Comparison of ENCODE assay signal across 11 cellular contexts in the genomic region with DNA sequence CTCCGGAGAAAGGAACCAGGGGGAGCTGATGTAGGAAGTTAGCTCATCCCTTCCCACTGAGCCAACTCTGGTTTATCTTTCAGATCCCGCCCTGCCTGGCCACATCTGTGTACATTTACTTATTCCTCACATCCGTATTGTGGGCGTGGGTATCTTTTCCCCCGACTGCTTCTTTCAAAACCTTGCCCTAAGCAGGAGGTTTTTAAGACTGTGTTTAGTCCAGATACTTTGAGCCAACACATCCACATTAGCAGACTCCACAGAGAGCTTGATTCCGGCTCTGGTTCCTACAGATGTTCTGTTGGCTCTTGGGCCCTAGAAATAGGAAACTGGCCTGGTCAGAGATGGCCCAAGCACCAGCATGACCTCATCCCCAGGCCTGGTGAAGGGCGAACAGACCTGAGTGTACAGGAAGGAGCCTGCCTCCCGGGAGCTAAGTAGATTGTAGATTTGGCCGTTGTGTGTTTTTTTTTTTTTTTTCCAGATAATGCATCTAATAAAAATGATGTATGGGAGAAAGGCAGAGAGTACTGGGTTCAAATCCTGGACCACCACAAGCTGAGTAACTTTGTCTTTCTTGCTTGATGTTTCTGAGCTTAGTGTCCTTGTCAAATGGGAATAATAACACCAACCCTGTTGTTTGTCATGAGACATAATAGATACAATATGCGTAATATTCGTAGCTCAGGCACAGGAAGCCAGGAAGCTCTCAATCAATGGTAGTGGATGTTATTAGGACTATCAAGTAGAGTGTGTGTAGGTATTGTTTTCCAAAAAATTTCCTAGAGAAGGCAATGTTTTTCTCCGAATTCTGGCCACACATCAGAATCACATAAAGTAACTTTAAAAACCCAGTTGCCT.
DNase-seq lines count a peak whose midpoint lies in the region; ATAC-seq and TF ChIP-seq lines count a peak whose summit lies in the region.
"Had no signal": no experiment of that assay in that cellular context is flagged by ENCODE, and none has a peak within 500 bp of the region (broad histone marks: within the 10 kb centered on the region; RNA-seq: fewer than 3 reads in every experiment).

No MANE protein-coding gene starts in this region.

- no peak overlapping the region for H3K56ac ChIP-seq in IMR-90 (ENCODE audit: extremely low read depth, insufficient read depth, low read length)

- peaks cover 5 to 6% of the 10 kb centered on the region in 2 experiments; a peak in 1 of 4 replicates for H3K79me1 ChIP-seq in IMR-90 (ENCODE audit: low read depth in 1 of 2, low read length in 2 of 2)

- peak overlapping the region; percentile 93 for H2AFZ ChIP-seq in ACC112 (ENCODE audit: low read length, unreplicated experiment)
- H2AFZ ChIP-seq in IMR-90 (replicated peaks; ENCODE audit: low read length, poor library complexity), result no peak overlapping the region

- no peak overlapping the region for H3K18ac ChIP-seq in IMR-90 (ENCODE audit: low read depth, low read length)

- H3K4me1 ChIP-seq in ACC112 (ENCODE audit: control insufficient read depth, insufficient read depth, low read length, unreplicated experiment) (peaks cover 44% of the 10 kb centered on the region), IMR-90 (ENCODE audit: control insufficient read depth, insufficient read depth, low read length) (no peaks in the 10 kb centered on the region; the same call in 1 of the 2 replicates)

- no peak overlapping the region; a peak in 1 of 4 replicates for H4K8ac ChIP-seq in IMR-90 (ENCODE audit: low read depth in 2 of 2, low read length in 2 of 2)

- H3K79me2 ChIP-seq in ACC112 (ENCODE audit: control insufficient read depth, insufficient read depth, low read length, unreplicated experiment), result no peaks in the 10 kb centered on the region

- H3K36me3 ChIP-seq in ACC112 (ENCODE audit: insufficient read depth, low read length) (no peaks in the 10 kb centered on the region), IMR-90 (ENCODE audit: control insufficient read depth, insufficient read depth, low read length) (no peaks in the 10 kb centered on the region)

- no peak overlapping the region for H3K23ac ChIP-seq in IMR-90 (ENCODE audit: low read depth, low read length)

- no peak overlapping the region for H4K91ac ChIP-seq in IMR-90 (ENCODE audit: insufficient read depth, low read depth, low read length)

- H4K20me1 ChIP-seq in IMR-90 (ENCODE audit: insufficient read depth, low read length), result peaks cover 5% of the 10 kb centered on the region; the same call in 1 of the 2 replicates

- no peak for TF ChIP-seq CTCF in IMR-90 (conservative IDR thresholded peaks at IDR 0.05; ENCODE audit: low read depth, low read length)
- TF ChIP-seq CTCF in fibroblast of the aortic adventitia (IDR thresholded peaks at IDR 0.05; ENCODE audit: insufficient read depth, low read length), result no peak
- TF ChIP-seq CTCF in nephron (IDR thresholded peaks at IDR 0.05; ENCODE audit: unreplicated experiment in 3 of 3), result no peak

- peaks cover 23% of the 10 kb centered on the region for H3K4me1 Mint-ChIP-seq in nephron

- CTCF ChIA-PET in IMR-90 (lab: Yijun Ruan, JAX), result interaction anchor here (0.8 to 1.2 kb wide), 3 partner anchors 9 to 35 kb away, joined by 3 to 7 read pairs (median 3); no protein-coding TSS in a partner anchor

- ATAC-seq in IMR-90 (ENCODE audit: low read depth) (peak; percentile 92), HG02885 (IDR thresholded peaks at IDR 0.05; ENCODE audit: poor library complexity, unreplicated experiment) (no peak), GM21619 (IDR thresholded peaks at IDR 0.05; ENCODE audit: unreplicated experiment) (no peak)

- H2BK15ac ChIP-seq in IMR-90 (ENCODE audit: low read depth, low read length), result no peak overlapping the region

- in situ Hi-C loops in IMR-90 (cut with MboI; ENCODE audit: low sequenced_read_pairs), result no loop called here

- peak overlapping the region; percentile 75 for H3K27ac ChIP-seq in ACC112 (ENCODE audit: low read depth, low read length)
- H3K27ac ChIP-seq in IMR-90 (ENCODE audit: insufficient read depth, low read length), result no peak overlapping the region

- no peak overlapping the region for H2BK120ac ChIP-seq in IMR-90 (ENCODE audit: low read depth, low read length)

- no peak overlapping the region for H3K4me3 Mint-ChIP-seq in nephron

- H3K4me3 ChIP-seq in ACC112 (ENCODE audit: low read depth, low read length) (peak overlapping the region; percentile 46; the same call in 1 of the 2 replicates), IMR-90 (ENCODE audit: insufficient read depth, low read depth, low read length) (no peak overlapping the region), fibroblast of the aortic adventitia (ENCODE audit: low read depth, low read length) (no peak overlapping the region)

- peaks cover 6% of the 10 kb centered on the region for H3K27me3 Mint-ChIP-seq in nephron (ENCODE audit: low read depth)

- no peak overlapping the region; the same call in 1 of the 2 replicates for H2BK20ac ChIP-seq in IMR-90 (ENCODE audit: low read depth, low read length)

- no peak overlapping the region for H2AK9ac ChIP-seq in IMR-90 (replicated peaks; ENCODE audit: low read depth, low read length, poor library complexity)

- no peak overlapping the region for H4K5ac ChIP-seq in IMR-90 (ENCODE audit: low read depth, low read length)

- peaks cover 4% of the 10 kb centered on the region for H3K36me3 Mint-ChIP-seq in nephron (ENCODE audit: low read depth)

- no peaks in the 10 kb centered on the region; the same call in 1 of the 2 replicates for H3K9me3 ChIP-seq in IMR-90 (ENCODE audit: control insufficient read depth, insufficient read depth, low read length)

- no TSS peak for BruUV-seq in IMR-90 (replicated peaks; lab: Mats Ljungman, UMichigan)

- H3K9ac ChIP-seq in IMR-90 (ENCODE audit: low read depth, low read length), result no peak overlapping the region

- no CpG with 5 or more reads among the region's 12 CpGs for WGBS in IMR-90 (ENCODE audit: extremely low coverage in 2 of 2, insufficient read length in 1 of 2), 2 experiments

- dilution Hi-C loops in IMR-90 (cut with HindIII; ENCODE audit: low sequenced_read_pairs, unreplicated experiment), result no loop called here

- H3K4me2 ChIP-seq in IMR-90 (ENCODE audit: low read depth, low read length), result no peak overlapping the region

- peak overlapping the region in 2 of 3 experiments; percentile 66 to 76 for H3K27ac Mint-ChIP-seq in nephron

- H3K9me3 Mint-ChIP-seq in nephron, result peaks cover 8% of the 10 kb centered on the region

- intact Hi-C loops in IMR-90 (cut with micrococcal nuclease), result no loop called here

- no peak overlapping the region for H2AK5ac ChIP-seq in IMR-90 (ENCODE audit: low read depth, low read length)

- TF ChIP-seq RAD21 in IMR-90 (IDR thresholded peaks at IDR 0.05; ENCODE audit: low read length), result no peak

- no peak overlapping the region for H2BK5ac ChIP-seq in IMR-90 (ENCODE audit: low read depth, low read length, poor library complexity, severe bottlenecking)

- H3K14ac ChIP-seq in IMR-90 (replicated peaks; ENCODE audit: low read depth, low read length), result no peak overlapping the region

- H3K9me1 ChIP-seq in IMR-90 (ENCODE audit: insufficient read depth, low read length), result peaks cover 5% of the 10 kb centered on the region; the same call in 1 of the 2 replicates

- DNase-seq in IMR-90 (peak; percentile 82), fibroblast of the aortic adventitia (ENCODE audit: low read depth) (peak; percentile 88), NCI-H1694 (lab: John Stamatoyannopoulos, UW) (no peak), NCI-H1436 (lab: John Stamatoyannopoulos, UW) (no peak)
- DNase-seq: activated CD4-positive, CD25-positive, alpha-beta regulatory T cell treated with anti-CD3 and anti-CD28 coated beads, Interleukin-2, amount 50 U/mL, for 72 hours; activated naive CD4-positive, alpha-beta T cell; NCI-H226 had no signal

- H3K27me3 ChIP-seq in ACC112 (ENCODE audit: insufficient read depth, low read length) (no peaks in the 10 kb centered on the region), IMR-90 (ENCODE audit: control insufficient read depth, insufficient read depth, low read length) (no peaks in the 10 kb centered on the region)

- POLR2A ChIA-PET in IMR-90 (lab: Charles Lee; ENCODE audit: unreplicated experiment), result interaction anchor here (0.5 to 0.7 kb wide), 2 partner anchors 13 to 92 kb away, joined by 3 to 7 read pairs; a partner anchor contains a TSS

- H3K4ac ChIP-seq in IMR-90 (ENCODE audit: low read depth, low read length), result 0 out of 2 replicates have a peak overlapping the region, but pooled peaks have one; percentile 4

- no peak for TF ChIP-seq POLR2A in IMR-90 (IDR thresholded peaks at IDR 0.05; ENCODE audit: low read depth, low read length)

TF ChIP-seq in IMR-90, 13 proteins besides CTCF, POLR2A, EP300 and RAD21:
- TF ChIP-seq FOS (IDR thresholded peaks at IDR 0.05; ENCODE audit: low read depth, low read length) (no peak), RFX5 (IDR thresholded peaks at IDR 0.05; ENCODE audit: low read depth, low read length) (no peak), MAFK (IDR thresholded peaks at IDR 0.05; ENCODE audit: low read depth, low read length) (no peak)

Comparison
In these comparisons a context has a peak if more than half of its experiments do, and no peak if none do; other contexts are left out.
1. DNase-seq: peak in IMR-90 (single experiment) and fibroblast of the aortic adventitia (single experiment); none in NCI-H1694 (single experiment) and NCI-H1436 (single experiment).